In the genomic region with DNA sequence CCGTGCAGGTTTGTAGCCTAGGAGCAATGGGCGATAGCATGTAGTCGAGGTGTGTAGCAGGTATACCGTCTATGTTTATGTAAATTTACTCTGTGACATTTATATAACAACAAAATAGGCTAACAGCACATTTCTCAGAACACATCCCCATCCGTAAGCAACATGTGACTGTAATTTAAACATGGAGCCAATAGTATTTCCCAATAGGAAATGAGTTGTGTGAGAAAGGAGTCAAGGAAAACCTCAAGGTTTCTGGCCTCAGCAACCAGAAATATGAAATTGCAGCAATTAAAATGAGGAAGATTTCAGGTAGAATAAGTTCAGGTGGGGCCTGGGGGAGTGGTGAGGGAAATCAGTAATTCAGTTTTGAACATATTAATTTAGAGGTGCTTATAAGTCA, we compare ENCODE assay signal across 27 cellular contexts.
"Had no signal": no experiment of that assay in that cellular context is flagged by ENCODE, and none has a peak within 500 bp of the region (broad histone marks: within the 10 kb centered on the region; RNA-seq: fewer than 3 reads in every experiment).

No MANE protein-coding gene starts in this region.

- H3K4me3 Mint-ChIP-seq: activated CD4-positive, alpha-beta T cell treated with anti-CD3 and anti-CD28 coated beads, Interleukin-2, amount 10 ng/mL, durations not matched to agents 7 days and 5 days; activated T-cell treated with anti-CD3 and anti-CD28 coated beads, Interleukin-2, amount 50 U/mL, for 24 hours; activated T-helper 17 cell treated with anti-CD3 and anti-CD28 coated beads, Interleukin-2, amount 50 U/mL, for 72 hours; central memory CD8-positive, alpha-beta T cell; immature natural killer cell; nephron; T-cell; T-helper 2 cell treated with Interferon-gamma antibody and Interleukin-4, amounts not matched to agents 5 μg/mL and 100 μg/mL, for 36 hours had no signal

- DNase-seq: activated CD4-positive, alpha-beta T cell treated with anti-CD3 and anti-CD28 coated beads, Interleukin-2, amount 10 ng/mL, durations not matched to agents 7 days and 5 days; activated CD4-positive, CD25-positive, alpha-beta regulatory T cell treated with anti-CD3 and anti-CD28 coated beads, Interleukin-2, amount 50 U/mL, for 72 hours; activated CD8-positive, alpha-beta memory T cell treated with anti-CD3 and anti-CD28 coated beads for 24 hours; activated CD8-positive, alpha-beta memory T cell treated with anti-CD3 and anti-CD28 coated beads, Interleukin-2, amount 50 U/mL, for 4 hours; activated T-cell treated with anti-CD3 and anti-CD28 coated beads, Interleukin-2, amount 50 U/mL, for 24 hours; brain microvascular endothelial cell; foreskin melanocyte; immature natural killer cell; kidney glomerular epithelial cell; left lung; midbrain; pancreas; right cardiac atrium; stimulated activated CD4-positive, alpha-beta T cell treated with anti-CD3 and anti-CD28 coated beads, Interleukin-4, amount 100 ng/mL, for 24 hours; stimulated activated naive CD4-positive, alpha-beta T cell treated with Interleukin-2 at 50 U/mL for 16 hours; T-cell; upper lobe of left lung; WERI-Rb-1 had no signal

- H3K27ac Mint-ChIP-seq: activated CD4-positive, alpha-beta T cell treated with anti-CD3 and anti-CD28 coated beads, Interleukin-2, amount 10 ng/mL, durations not matched to agents 7 days and 5 days; activated naive CD4-positive, alpha-beta T cell treated with anti-CD3 and anti-CD28 coated beads, Interleukin-2, amount 50 U/mL, for 72 hours; activated T-cell treated with anti-CD3 and anti-CD28 coated beads, Interleukin-2, amount 50 U/mL, for 24 hours; activated T-helper 17 cell treated with anti-CD3 and anti-CD28 coated beads, Interleukin-2, amount 50 U/mL, for 72 hours; immature natural killer cell; nephron; T-cell; T-helper 2 cell treated with Interferon-gamma antibody and Interleukin-4, amounts not matched to agents 5 μg/mL and 100 μg/mL, for 36 hours had no signal

- H3K4me3 ChIP-seq: ascending aorta, coronary artery, left lung, lung, pancreas, upper lobe of left lung had no signal

- H3K9me3 Mint-ChIP-seq: activated CD4-positive, alpha-beta T cell treated with anti-CD3 and anti-CD28 coated beads, Interleukin-2, amount 10 ng/mL, durations not matched to agents 7 days and 5 days; T-cell; T-helper 2 cell treated with Interferon-gamma antibody and Interleukin-4, amounts not matched to agents 5 μg/mL and 100 μg/mL, for 36 hours had no signal

- H3K27me3 Mint-ChIP-seq: activated CD4-positive, alpha-beta T cell treated with anti-CD3 and anti-CD28 coated beads, Interleukin-2, amount 10 ng/mL, durations not matched to agents 7 days and 5 days; activated T-cell treated with anti-CD3 and anti-CD28 coated beads, Interleukin-2, amount 50 U/mL, for 24 hours; activated T-helper 17 cell treated with anti-CD3 and anti-CD28 coated beads, Interleukin-2, amount 50 U/mL, for 72 hours; central memory CD8-positive, alpha-beta T cell; T-cell had no signal

- ATAC-seq: activated naive CD4-positive, alpha-beta T cell treated with anti-CD3 and anti-CD28 coated beads, Interleukin-2, amount 50 U/mL, for 72 hours; activated T-helper 17 cell treated with anti-CD3 and anti-CD28 coated beads, Interleukin-2, amount 50 U/mL, for 72 hours; left lung; pancreas; right cardiac atrium; T-cell had no signal

- H3K36me3 Mint-ChIP-seq: activated naive CD4-positive, alpha-beta T cell treated with anti-CD3 and anti-CD28 coated beads, Interleukin-2, amount 50 U/mL, for 72 hours; immature natural killer cell; T-cell had no signal

- H3K4me1 Mint-ChIP-seq: activated CD4-positive, alpha-beta T cell treated with anti-CD3 and anti-CD28 coated beads, Interleukin-2, amount 10 ng/mL, durations not matched to agents 7 days and 5 days; activated T-helper 17 cell treated with anti-CD3 and anti-CD28 coated beads, Interleukin-2, amount 50 U/mL, for 72 hours; central memory CD8-positive, alpha-beta T cell; nephron; T-cell had no signal

- H3K36me3 ChIP-seq: pancreas, WERI-Rb-1 had no signal

- H3K4me1 ChIP-seq: ascending aorta, pancreas had no signal

- FAIRE-seq: pancreas, TTC549 had no signal

- H3K27ac ChIP-seq: ascending aorta, brain microvascular endothelial cell, coronary artery, left lung, pancreas, upper lobe of left lung, WERI-Rb-1 had no signal

- H3K27me3 ChIP-seq: ascending aorta, brain microvascular endothelial cell, left lung, pancreas, upper lobe of left lung had no signal

- H3K9me3 ChIP-seq: left lung, pancreas had no signal
